In the genomic region with DNA sequence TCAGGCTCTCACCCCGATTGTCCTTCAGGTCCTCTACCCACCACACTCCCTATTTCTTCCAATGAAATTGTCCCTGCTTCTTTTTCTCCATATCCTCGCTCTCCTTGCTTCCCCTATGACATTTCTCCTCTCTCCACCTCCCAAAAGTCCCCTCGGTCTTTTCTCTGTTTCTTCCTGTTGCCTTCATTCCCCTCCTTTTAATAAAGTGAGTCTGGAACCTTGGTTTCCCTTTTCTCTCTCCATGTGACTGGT, we compare ENCODE assay signal across 8 cellular contexts. TPM values are rescaled to one million over a fixed set of nuclear protein-coding genes. Genes with fewer than 3 reads are reported as not detected.
DNase-seq lines count a peak whose midpoint lies in the region; ATAC-seq and TF ChIP-seq lines count a peak whose summit lies in the region.

No MANE protein-coding gene starts in this region.

- no peaks in the 10 kb centered on the region for H3F3A ChIP-seq in Loucy (ENCODE audit: low read depth)

- H3K4me3 ChIP-seq in Loucy (ENCODE audit: low read length, poor library complexity, severe bottlenecking) (peak overlapping the region; percentile 94), coronary artery (peak overlapping the region; percentile 82)

- H4K20me1 ChIP-seq in Loucy (ENCODE audit: insufficient read depth, low read length, poor library complexity, severe bottlenecking), result peaks cover 40% of the 10 kb centered on the region

- H3K79me2 ChIP-seq in Loucy (ENCODE audit: insufficient read depth, low read length), result peaks cover 51% of the 10 kb centered on the region

- H3K27me3 Mint-ChIP-seq in naive B cell, result peaks cover 5 to 16% (median 16%) of the 10 kb centered on the region in 3 donors

- peak in 1 of 2 donors; percentile 1 for ATAC-seq in naive B cell (ENCODE audit: low read depth in 2 of 2)
- no peak for ATAC-seq in HG03175 (IDR thresholded peaks at IDR 0.05; ENCODE audit: unreplicated experiment)

- H3K27ac ChIP-seq in coronary artery, result peak overlapping the region; percentile 85 to 95

- H3K9me3 ChIP-seq in Loucy (ENCODE audit: insufficient read depth, low read depth, low read length), result no peaks in the 10 kb centered on the region

- H2AFZ ChIP-seq in Loucy (ENCODE audit: low read length), result peak overlapping the region; percentile 72

- peaks cover 32 to 42% (median 42%) of the 10 kb centered on the region in 3 donors for H3K4me1 Mint-ChIP-seq in naive B cell

- H3K4me3 Mint-ChIP-seq in naive B cell, result peak overlapping the region; percentile 92 to 100 (median 98)

- peaks cover 0 to 5% (median 0%) of the 10 kb centered on the region in 7 donors for H3K9me3 Mint-ChIP-seq in naive B cell

- peaks cover 19% of the 10 kb centered on the region; the same call in 1 of the 2 replicates for H3K36me3 ChIP-seq in Loucy (ENCODE audit: insufficient read depth, low read length)

- peak overlapping the region; percentile 96 for H3K9ac ChIP-seq in Loucy (ENCODE audit: low read depth, low read length, poor library complexity, severe bottlenecking)

- TF ChIP-seq CTCF in Loucy (conservative IDR thresholded peaks at IDR 0.05; ENCODE audit: low read length) (no peak), coronary artery (IDR thresholded peaks at IDR 0.05) (no peak)

- no peaks in the 10 kb centered on the region for H3K27me3 ChIP-seq in Loucy (ENCODE audit: insufficient read depth, low read length, poor library complexity, severe bottlenecking)

- H3K4me1 ChIP-seq in Loucy (ENCODE audit: insufficient read depth, low read length, poor library complexity, severe bottlenecking), result peaks cover 15% of the 10 kb centered on the region

- H3K36me3 Mint-ChIP-seq in naive B cell, result peaks cover 0 to 8% of the 10 kb centered on the region in 2 donors

- H3K27ac Mint-ChIP-seq in naive B cell, result peak overlapping the region; percentile 99 to 100 (median 100)

- peak overlapping the region; percentile 88 for H3K4me2 ChIP-seq in Loucy (ENCODE audit: low read depth, low read length, poor library complexity, severe bottlenecking)

- H3K9me2 ChIP-seq in Loucy (replicated peaks; ENCODE audit: low read depth, low read length), result no peaks in the 10 kb centered on the region

- DNase-seq in GF-D8 (lab: John Stamatoyannopoulos, UW) (peak; percentile 15), coronary artery (ENCODE audit: low spot score) (no peak), naive B cell (peak; percentile 15), NCI-H1694 treated with DMSO at 0.1 percent for 48 hours (lab: John Stamatoyannopoulos, UW) (no peak), NCI-H345 (lab: John Stamatoyannopoulos, UW) (no peak)
- DNase-seq in stimulated activated CD4-positive, alpha-beta T cell treated with anti-CD3 and anti-CD28 coated beads, Interleukin-1b, Interleukin-23, amount 100 ng/mL, for 48 hours, result no peak

RNA-seq across cellular contexts. Expression of a gene that starts 0.7 kb away (rescaled TPM):
- 10 to 100 TPM in 5 of 6 donors, 1 to 10 TPM in 1; 6.0 to 27.0 (median 12.2) TPM for polyA plus RNA-seq in naive B cell (ENCODE audit: low read depth in 6 of 6)

RNA-seq across cellular contexts. Expression of a gene that starts 5.3 kb away (rescaled TPM):
- polyA plus RNA-seq in naive B cell (ENCODE audit: low read depth in 6 of 6), result not detected

RNA-seq across cellular contexts. Expression of a gene that starts 57.0 kb away (rescaled TPM):
- 10 to 100 TPM; 16.5 to 96.9 (median 24.0) TPM for polyA plus RNA-seq in naive B cell (ENCODE audit: low read depth in 6 of 6)

Comparison
In these comparisons a context has a peak if more than half of its experiments do, and no peak if none do; other contexts are left out.
1. DNase-seq: peak in GF-D8 (single experiment) and naive B cell (single experiment); none in coronary artery (single experiment), stimulated activated CD4-positive, alpha-beta T cell treated with anti-CD3 and anti-CD28 coated beads, Interleukin-1b, Interleukin-23, amount 100 ng/mL, for 48 hours (single experiment), NCI-H1694 treated with DMSO at 0.1 percent for 48 hours (single experiment) and NCI-H345 (single experiment).